In genomic region chr6:195861-196360, GRCh38 we compare ENCODE assay signal across 9 cellular contexts.
DNase-seq lines count a peak whose midpoint lies in the region; ATAC-seq lines count a peak whose summit lies in the region.
"Had no signal": no experiment of that assay in that cellular context is flagged by ENCODE, and none has a peak within 500 bp of the region (broad histone marks: within the 10 kb centered on the region; RNA-seq: fewer than 3 reads in every experiment).

No MANE protein-coding gene starts in this region.

- no peaks in the 10 kb centered on the region for H3K9me3 Mint-ChIP-seq in IgD-negative memory B cell

- H3K27me3 Mint-ChIP-seq in IgD-negative memory B cell: no peaks in the 10 kb centered on the region

- H3K27ac Mint-ChIP-seq in IgD-negative memory B cell: peak overlapping the region in 2 of 3 donors; percentile 1 to 23

- peaks cover 15 to 29% (median 16%) of the 10 kb centered on the region in 3 donors for H3K4me1 Mint-ChIP-seq in IgD-negative memory B cell

- no peak overlapping the region for H3K4me3 Mint-ChIP-seq in IgD-negative memory B cell

- peak; percentile 95 to 96 for ATAC-seq in left cardiac atrium
- no peak for ATAC-seq in HG03354 (IDR thresholded peaks at IDR 0.05; ENCODE audit: poor library complexity, severe bottlenecking, unreplicated experiment)

- peaks cover 2% of the 10 kb centered on the region for H3K36me3 Mint-ChIP-seq in IgD-negative memory B cell

- peak; percentile 17 for DNase-seq in activated T-helper 1 cell treated with Interleukin-2 at 50 U/mL for 16 hours (ENCODE audit: low read depth)
- DNase-seq in left cardiac atrium: peak; percentile 55
- peak; percentile 41 to 56 (median 50) for DNase-seq in stimulated activated CD4-positive, alpha-beta T cell treated with anti-CD3 and anti-CD28 coated beads, TNF-alpha, amount 100 ng/mL, for 24 hours (ENCODE audit: low read depth in 3 of 3)
- no peak for DNase-seq in NCI-H1436 (lab: John Stamatoyannopoulos, UW)
- no peak for DNase-seq in SKM-1 (lab: John Stamatoyannopoulos, UW; ENCODE audit: unreplicated experiment)
- no peak for DNase-seq in mesenteric fat pad (ENCODE audit: low spot score)
- DNase-seq: small intestine had no signal

- intact Hi-C loops in left cardiac atrium (cut with DNase I): no loop called here

Comparison
In these comparisons a context has a peak if more than half of its experiments do, and no peak if none do; other contexts are left out.
1. DNase-seq: peak in activated T-helper 1 cell treated with Interleukin-2 at 50 U/mL for 16 hours (single experiment), left cardiac atrium (single experiment) and stimulated activated CD4-positive, alpha-beta T cell treated with anti-CD3 and anti-CD28 coated beads, TNF-alpha, amount 100 ng/mL, for 24 hours (3 of 3); none in NCI-H1436 (single experiment), SKM-1 (single experiment) and mesenteric fat pad (single experiment).